ENCODE assay signal across 26 cellular contexts in the genomic region with DNA sequence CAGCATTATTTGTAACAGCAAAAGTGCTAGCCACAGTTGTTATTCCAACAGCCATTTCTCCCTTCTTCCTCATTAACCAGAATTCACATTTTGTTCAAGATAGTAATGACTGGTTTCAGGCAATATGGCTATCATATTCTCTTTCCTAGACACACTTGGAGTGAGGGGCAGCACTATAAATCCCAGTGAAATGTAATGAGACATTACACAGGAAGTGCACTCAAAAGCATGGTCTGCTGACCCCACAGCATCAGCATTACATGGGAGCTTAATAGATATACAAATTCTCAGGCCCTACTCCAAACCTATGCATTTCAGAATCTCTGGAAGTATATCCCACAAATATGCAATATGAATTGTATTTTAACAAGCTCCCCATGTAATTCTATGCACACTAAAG.
"Had no signal": no experiment of that assay in that cellular context is flagged by ENCODE, and none has a peak within 500 bp of the region (broad histone marks: within the 10 kb centered on the region; RNA-seq: fewer than 3 reads in every experiment).

No MANE protein-coding gene starts in this region.

- H3K4me1 Mint-ChIP-seq: nephron had no signal

- H3K4me2 ChIP-seq: neural progenitor cell, smooth muscle cell had no signal

- H3K36me3 ChIP-seq: neural progenitor cell, ovary, uterus had no signal

- H2AFZ ChIP-seq: neural progenitor cell had no signal

- H3K27ac Mint-ChIP-seq: neural progenitor cell; stimulated activated memory B cell treated with anti-CD40 and anti-IgM and Interleukin-4, amounts not matched to agents 10 μg/mL and 1 μg/mL and 100 μg/mL, for 72 hours; stimulated activated naive CD8-positive, alpha-beta T cell treated with anti-CD3 and anti-CD28 coated beads, Interleukin-15, amount 100 ng/mL, for 72 hours; type B pancreatic cell had no signal

- H3K9me3 ChIP-seq: left ventricle myocardium inferior, ovary, right atrium auricular region, right lobe of liver, tibial nerve, uterus had no signal

- H3K4me1 ChIP-seq: neural progenitor cell, right lobe of liver, uterus had no signal

- H3K4me3 ChIP-seq: left ventricle myocardium inferior, lung, neural progenitor cell, ovary, right atrium auricular region, right lobe of liver, smooth muscle cell, tibial nerve, uterus had no signal

- DNase-seq: hypothalamus; immature natural killer cell; kidney; left colon; left ventricle myocardium inferior; midbrain; naive thymus-derived CD8-positive, alpha-beta T cell; ovary; right lobe of liver; stimulated activated CD4-positive, alpha-beta T cell treated with anti-CD3 and anti-CD28 coated beads, Interleukin-1b, Interleukin-23, amount 100 ng/mL, for 48 hours; stimulated activated CD4-positive, alpha-beta T cell treated with anti-CD3 and anti-CD28 coated beads, Interleukin-2, amount 100 ng/mL, for 48 hours; stimulated activated CD4-positive, alpha-beta T cell treated with anti-CD3 and anti-CD28 coated beads, Interleukin-4, amount 100 ng/mL, for 4 hours; stimulated activated CD8-positive, alpha-beta memory T cell treated with anti-CD3 and anti-CD28 coated beads, Interleukin-4, amount 100 ng/mL, for 48 hours; stimulated activated naive CD4-positive, alpha-beta T cell treated with Interleukin-2 at 50 U/mL for 16 hours; stimulated activated naive CD8-positive, alpha-beta T cell treated with anti-CD3 and anti-CD28 coated beads, Interleukin-15, amount 100 ng/mL, for 72 hours; substantia nigra; uterus had no signal

- H3K27me3 Mint-ChIP-seq: naive thymus-derived CD8-positive, alpha-beta T cell; progenitor cell of endocrine pancreas; stimulated activated memory B cell treated with anti-CD40 and anti-IgM and Interleukin-4, amounts not matched to agents 10 μg/mL and 1 μg/mL and 100 μg/mL, for 72 hours; stimulated activated naive CD8-positive, alpha-beta T cell treated with anti-CD3 and anti-CD28 coated beads, Interleukin-15, amount 100 ng/mL, for 72 hours; type B pancreatic cell had no signal

- H3K4me3 Mint-ChIP-seq: immature natural killer cell; naive thymus-derived CD8-positive, alpha-beta T cell; nephron; neural progenitor cell; stimulated activated memory B cell treated with anti-CD40 and anti-IgM and Interleukin-4, amounts not matched to agents 10 μg/mL and 1 μg/mL and 100 μg/mL, for 72 hours; stimulated activated naive CD8-positive, alpha-beta T cell treated with anti-CD3 and anti-CD28 coated beads, Interleukin-15, amount 100 ng/mL, for 72 hours; type B pancreatic cell had no signal

- H3K9me3 Mint-ChIP-seq: immature natural killer cell; naive thymus-derived CD8-positive, alpha-beta T cell; nephron; neural progenitor cell; stimulated activated memory B cell treated with anti-CD40 and anti-IgM and Interleukin-4, amounts not matched to agents 10 μg/mL and 1 μg/mL and 100 μg/mL, for 72 hours; stimulated activated naive CD8-positive, alpha-beta T cell treated with anti-CD3 and anti-CD28 coated beads, Interleukin-15, amount 100 ng/mL, for 72 hours; type B pancreatic cell had no signal

- H3K27ac ChIP-seq: left ventricle myocardium inferior, neural progenitor cell, ovary, right atrium auricular region, right lobe of liver, tibial nerve, uterus had no signal

- H3K27me3 ChIP-seq: neural progenitor cell, ovary, right atrium auricular region, right lobe of liver, tibial nerve, uterus had no signal

- ATAC-seq: left colon; naive thymus-derived CD8-positive, alpha-beta T cell; right lobe of liver; stimulated activated memory B cell treated with anti-CD40 and anti-IgM and Interleukin-4, amounts not matched to agents 10 μg/mL and 1 μg/mL and 100 μg/mL, for 72 hours; stimulated activated naive CD8-positive, alpha-beta T cell treated with anti-CD3 and anti-CD28 coated beads, Interleukin-15, amount 100 ng/mL, for 72 hours had no signal
